25 cellular contexts compared by ENCODE assay signal in genomic region chr4:181819951-181820350, GRCh38.
DNase-seq lines count a peak whose midpoint lies in the region; TF ChIP-seq lines count a peak whose summit lies in the region.
"Had no signal": no experiment of that assay in that cellular context is flagged by ENCODE, and none has a peak within 500 bp of the region (broad histone marks: within the 10 kb centered on the region; RNA-seq: fewer than 3 reads in every experiment).

No MANE protein-coding gene starts in this region.

- H3K14ac ChIP-seq in H9 (ENCODE audit: insufficient read depth, low read length) = no peak overlapping the region

- H2BK20ac ChIP-seq in H9 (ENCODE audit: low read depth, low read length, poor library complexity, severe bottlenecking) = no peak overlapping the region

- no peak overlapping the region for H3K9ac ChIP-seq in H9 (ENCODE audit: extremely low read depth, insufficient read length, low read length)

- H4K5ac ChIP-seq in H9 (ENCODE audit: insufficient read length, low read depth, low read length) = no peak overlapping the region

- H3K36me3 Mint-ChIP-seq in H9 (ENCODE audit: insufficient read depth in 1 of 3, low read depth in 3 of 3) = peaks cover 6 to 15% (median 9%) of the 10 kb centered on the region in 3 experiments
- H3K36me3 Mint-ChIP-seq: activated naive CD8-positive, alpha-beta T cell treated with anti-CD3 and anti-CD28 coated beads for 36 hours; CD8-positive, alpha-beta memory T cell; immature natural killer cell; naive thymus-derived CD4-positive, alpha-beta T cell had no signal

- WGBS in H9 (ENCODE audit: extremely low coverage, insufficient read length, low lambda C conversion rate) = no CpG with 5 or more reads among the region's 2 CpGs

- DNase-seq in COR-L47 (lab: John Stamatoyannopoulos, UW) (peak; percentile 66), LHCN-M2 (ENCODE audit: low read depth) (peak; percentile 26), NCI-H774 (lab: John Stamatoyannopoulos, UW) (peak; percentile 9), foreskin melanocyte (peak; percentile 42), H9 (no peak), A172 (ENCODE audit: low spot score) (no peak), NCI-H1694 treated with DMSO at 0.1 percent for 48 hours (lab: John Stamatoyannopoulos, UW) (no peak)
- DNase-seq in activated effector memory CD4-positive, alpha-beta T cell treated with anti-CD3 and anti-CD28 coated beads, Interleukin-2, amount 50 U/mL, for 16 hours = no peak
- DNase-seq: activated B cell treated with CpG ODN at 0.5 μM for 24 hours; activated naive CD8-positive, alpha-beta T cell treated with anti-CD3 and anti-CD28 coated beads for 36 hours; activated T-cell treated with anti-CD3 and anti-CD28 coated beads, Interleukin-2, amount 50 U/mL, for 48 hours; CD8-positive, alpha-beta memory T cell; dorsolateral prefrontal cortex; erythroblast; HFFc6; immature natural killer cell; KG1; naive thymus-derived CD4-positive, alpha-beta T cell; NCI-H446 treated with DMSO at 0.1 percent for 48 hours; pancreas; SIG-M5; stimulated activated CD4-positive, alpha-beta T cell treated with anti-CD3 and anti-CD28 coated beads, Interleukin-4, amount 100 ng/mL, for 24 hours; T-helper 17 cell had no signal

- peaks cover 4% of the 10 kb centered on the region for H3K9me3 ChIP-seq in H9 (ENCODE audit: control insufficient read depth, low read depth, low read length)
- H3K9me3 ChIP-seq: breast epithelium, pancreas had no signal

- no peak overlapping the region for H2AFZ ChIP-seq in H9 (ENCODE audit: low read length)

- no peaks in the 10 kb centered on the region for H3K27me3 Mint-ChIP-seq in H9 (ENCODE audit: low read depth)
- H3K27me3 Mint-ChIP-seq: activated B cell treated with CpG ODN at 0.5 μM for 24 hours; activated naive CD8-positive, alpha-beta T cell treated with anti-CD3 and anti-CD28 coated beads for 36 hours; CD8-positive, alpha-beta memory T cell; naive thymus-derived CD4-positive, alpha-beta T cell; T-helper 17 cell had no signal

- TF ChIP-seq CTCF in H9 (conservative IDR thresholded peaks at IDR 0.05) = no peak

- H3K4me1 ChIP-seq in H9 (ENCODE audit: insufficient read depth, low read length) = peaks cover 7% of the 10 kb centered on the region; the same call in 1 of the 2 replicates
- H3K4me1 ChIP-seq: breast epithelium had no signal

- H4K8ac ChIP-seq in H9 (replicated peaks; ENCODE audit: insufficient read length, low read depth, low read length) = no peak overlapping the region

- H3K9me3 Mint-ChIP-seq in H9 = peaks cover 10 to 11% of the 10 kb centered on the region in 2 experiments
- H3K9me3 Mint-ChIP-seq: HFFc6 had no signal

- H4K91ac ChIP-seq in H9 (ENCODE audit: insufficient read length, low read depth, low read length) = no peak overlapping the region

- no peaks in the 10 kb centered on the region for H4K20me1 ChIP-seq in H9 (ENCODE audit: control insufficient read depth, insufficient read depth, insufficient read length)

- H3K27ac Mint-ChIP-seq in H9 = peak overlapping the region in 1 of 3 experiments; percentile 85; a peak in 1 of 7 replicates
- H3K27ac Mint-ChIP-seq: activated B cell treated with CpG ODN at 0.5 μM for 24 hours; activated naive CD8-positive, alpha-beta T cell treated with anti-CD3 and anti-CD28 coated beads for 36 hours; CD8-positive, alpha-beta memory T cell; HFFc6; immature natural killer cell; naive thymus-derived CD4-positive, alpha-beta T cell; T-helper 17 cell had no signal

- no peak overlapping the region for H2BK120ac ChIP-seq in H9 (ENCODE audit: low read depth, low read length, poor library complexity, severe bottlenecking)

- H2BK15ac ChIP-seq in H9 (ENCODE audit: low read depth, low read length) = no peak overlapping the region

- no peak overlapping the region for H3K23ac ChIP-seq in H9 (ENCODE audit: insufficient read length, low read depth, low read length)

- no peak overlapping the region for H3K27ac ChIP-seq in H9 (ENCODE audit: insufficient read length, low read depth, low read length)
- H3K27ac ChIP-seq: breast epithelium, dorsolateral prefrontal cortex, pancreas, skin epidermis had no signal

- H3K4ac ChIP-seq in H9 (ENCODE audit: low read depth, low read length) = no peak overlapping the region

- H3K23me2 ChIP-seq in H9 (ENCODE audit: insufficient read length, low read depth, low read length, poor library complexity, severe bottlenecking) = no peaks in the 10 kb centered on the region

- H3K79me2 ChIP-seq in H9 (ENCODE audit: insufficient read depth, low read length) = no peaks in the 10 kb centered on the region

- H3T11ph ChIP-seq in H9 (ENCODE audit: low read length) = no peak overlapping the region

- H3K27me3 ChIP-seq in H9 (ENCODE audit: insufficient read depth, low read length) = no peaks in the 10 kb centered on the region
- H3K27me3 ChIP-seq: breast epithelium, pancreas had no signal

- no peak overlapping the region for H3K4me3 Mint-ChIP-seq in H9
- H3K4me3 Mint-ChIP-seq: activated B cell treated with CpG ODN at 0.5 μM for 24 hours; activated naive CD8-positive, alpha-beta T cell treated with anti-CD3 and anti-CD28 coated beads for 36 hours; CD8-positive, alpha-beta memory T cell; HFFc6; immature natural killer cell; naive thymus-derived CD4-positive, alpha-beta T cell; T-helper 17 cell had no signal

- H3K56ac ChIP-seq in H9 (ENCODE audit: insufficient read length, low read depth, low read length) = no peak overlapping the region

- no peak overlapping the region for H3K18ac ChIP-seq in H9 (ENCODE audit: insufficient read length, low read depth, low read length)

- peaks cover 37 to 38% of the 10 kb centered on the region in 2 experiments for H3K4me1 Mint-ChIP-seq in H9
- H3K4me1 Mint-ChIP-seq: activated B cell treated with CpG ODN at 0.5 μM for 24 hours; activated naive CD8-positive, alpha-beta T cell treated with anti-CD3 and anti-CD28 coated beads for 36 hours; CD8-positive, alpha-beta memory T cell; immature natural killer cell; naive thymus-derived CD4-positive, alpha-beta T cell; T-helper 17 cell had no signal

- H2AK5ac ChIP-seq in H9 (ENCODE audit: insufficient read length, low read length) = no peak overlapping the region

- H3K79me1 ChIP-seq in H9 (ENCODE audit: insufficient read depth, low read depth, low read length, poor library complexity, severe bottlenecking) = no peaks in the 10 kb centered on the region

- H2BK5ac ChIP-seq in H9 (ENCODE audit: insufficient read length, low read length) = no peak overlapping the region

- H3K4me2 ChIP-seq in H9 (ENCODE audit: insufficient read depth, insufficient read length, low read length) = no peak overlapping the region

- no peak overlapping the region for H2BK12ac ChIP-seq in H9 (ENCODE audit: insufficient read length, low read depth, low read length)

Comparison
In these comparisons a context has a peak if more than half of its experiments do, and no peak if none do; other contexts are left out.
1. DNase-seq: peak in COR-L47 (single experiment), LHCN-M2 (single experiment), NCI-H774 (single experiment) and foreskin melanocyte (single experiment); none in H9 (single experiment), A172 (single experiment), NCI-H1694 treated with DMSO at 0.1 percent for 48 hours (single experiment) and activated effector memory CD4-positive, alpha-beta T cell treated with anti-CD3 and anti-CD28 coated beads, Interleukin-2, amount 50 U/mL, for 16 hours (single experiment).